Comparison of ENCODE assay signal across 1 cellular context in the genomic region with DNA sequence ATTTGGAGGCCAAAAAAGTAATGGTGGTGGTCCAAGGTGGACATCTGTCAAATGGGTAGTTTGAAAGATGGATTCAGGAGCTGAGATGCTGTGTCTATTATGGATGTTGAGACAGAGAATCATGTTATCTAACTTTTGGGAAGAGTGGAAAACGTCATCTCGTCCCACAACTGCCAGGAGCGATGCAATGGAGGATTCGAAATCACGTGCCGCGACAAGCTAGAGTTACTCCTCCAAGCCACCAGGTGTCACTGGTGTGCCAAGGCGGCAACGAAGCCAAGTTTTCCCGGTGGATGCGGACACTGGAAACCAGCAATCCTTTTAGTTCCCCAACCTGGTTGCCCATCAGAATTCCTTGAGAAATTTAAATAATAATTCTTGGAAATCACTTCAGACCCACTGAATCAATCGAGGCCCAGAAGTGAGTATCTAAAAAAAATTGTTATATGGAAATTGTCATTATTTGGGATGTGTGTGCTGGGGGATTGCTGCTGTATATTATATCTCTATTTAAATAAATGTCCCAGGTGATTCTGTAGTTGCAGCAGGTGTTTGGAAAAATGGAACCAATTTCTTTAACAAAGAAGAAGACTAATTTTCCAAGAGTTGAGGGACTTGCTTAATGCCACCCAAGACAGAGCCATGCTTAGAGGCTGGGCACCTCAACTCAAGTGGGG.
A peak's percentile ranks its signal among the peaks of the same experiment; 100 is the strongest.
TF ChIP-seq lines count a peak whose summit lies in the region.

No MANE protein-coding gene starts in this region.

TF ChIP-seq in HepG2, 621 proteins besides CTCF, POLR2A, EP300 and RAD21 (continued from another document and continues in another):
- TF ChIP-seq HDAC2 (CRISPR knock-in tag; IDR thresholded peaks at IDR 0.05) (0 out of 2 replicates have a peak, but pooled peaks have one; percentile 16), ZNF670 (CRISPR knock-in tag; IDR thresholded peaks at IDR 0.05; ENCODE audit: borderline replicate concordance) (no peak), YY1 (IDR thresholded peaks at IDR 0.05; ENCODE audit: insufficient read depth, insufficient replicate concordance, low read depth, low read length) (peak; percentile 78), XRCC5 (optimal IDR thresholded peaks at IDR 0.05; ENCODE audit: low read length) (peak; percentile 73), GABPB1 (CRISPR knock-in tag; IDR thresholded peaks at IDR 0.05) (peak; percentile 23; the same call in 1 of the 2 replicates), RXRB (CRISPR knock-in tag; IDR thresholded peaks at IDR 0.05; ENCODE audit: borderline replicate concordance) (peak; percentile 52; the same call in 1 of the 2 replicates), WIZ (CRISPR knock-in tag; IDR thresholded peaks at IDR 0.05) (no peak), ZMYM4 (CRISPR knock-in tag; IDR thresholded peaks at IDR 0.05) (peak; percentile 94), ZNF720 (CRISPR knock-in tag; IDR thresholded peaks at IDR 0.05) (no peak), KMT2A (CRISPR knock-in tag; IDR thresholded peaks at IDR 0.05) (0 out of 2 replicates have a peak, but pooled peaks have one; percentile 33), ZNF253 (CRISPR knock-in tag; IDR thresholded peaks at IDR 0.05; ENCODE audit: borderline replicate concordance) (no peak), NFYB (CRISPR knock-in tag; IDR thresholded peaks at IDR 0.05) (0 out of 2 replicates have a peak, but pooled peaks have one; percentile 30), CBX5 (CRISPR knock-in tag; IDR thresholded peaks at IDR 0.05; ENCODE audit: borderline replicate concordance) (peak; percentile 86; the same call in 1 of the 2 replicates), MED1 (CRISPR knock-in tag; IDR thresholded peaks at IDR 0.05) (peak; percentile 36; the same call in 1 of the 2 replicates), ZNF383 (CRISPR knock-in tag; IDR thresholded peaks at IDR 0.05; ENCODE audit: borderline replicate concordance) (no peak), HOXA3 (CRISPR knock-in tag; IDR thresholded peaks at IDR 0.05) (peak; percentile 51; the same call in 1 of the 2 replicates), THAP11 (CRISPR knock-in tag; IDR thresholded peaks at IDR 0.05) (peak; percentile 48; the same call in 1 of the 2 replicates), FOXO1 (CRISPR knock-in tag; IDR thresholded peaks at IDR 0.05) (peak; percentile 48; the same call in 1 of the 2 replicates), FOXA3 (CRISPR knock-in tag; IDR thresholded peaks at IDR 0.05) (peak; percentile 9; the same call in 1 of the 2 replicates), ZFP41 (CRISPR knock-in tag; IDR thresholded peaks at IDR 0.05; ENCODE audit: borderline replicate concordance) (no peak), SOX6 (IDR thresholded peaks at IDR 0.05) (no peak), SOX6 (CRISPR knock-in tag; IDR thresholded peaks at IDR 0.05) (peak; percentile 52)
- TF ChIP-seq, protein P1, sequence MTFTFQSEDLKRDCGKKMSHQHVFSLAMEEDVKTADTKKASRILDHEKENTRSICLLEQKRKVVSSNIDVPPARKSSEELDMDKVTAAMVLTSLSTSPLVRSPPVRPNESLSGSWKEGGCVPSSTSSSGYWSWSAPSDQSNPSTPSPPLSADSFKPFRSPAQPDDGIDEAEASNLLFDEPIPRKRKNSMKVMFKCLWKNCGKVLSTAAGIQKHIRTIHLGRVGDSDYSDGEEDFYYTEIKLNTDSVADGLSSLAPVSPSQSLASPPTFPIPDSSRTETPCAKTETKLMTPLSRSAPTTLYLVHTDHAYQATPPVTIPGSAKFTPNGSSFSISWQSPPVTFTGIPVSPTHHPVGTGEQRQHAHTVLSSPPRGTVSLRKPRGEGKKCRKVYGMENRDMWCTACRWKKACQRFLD (CRISPR knock-in tag; IDR thresholded peaks at IDR 0.05; ENCODE audit: borderline replicate concordance): no peak
- TF ChIP-seq, protein P2, sequence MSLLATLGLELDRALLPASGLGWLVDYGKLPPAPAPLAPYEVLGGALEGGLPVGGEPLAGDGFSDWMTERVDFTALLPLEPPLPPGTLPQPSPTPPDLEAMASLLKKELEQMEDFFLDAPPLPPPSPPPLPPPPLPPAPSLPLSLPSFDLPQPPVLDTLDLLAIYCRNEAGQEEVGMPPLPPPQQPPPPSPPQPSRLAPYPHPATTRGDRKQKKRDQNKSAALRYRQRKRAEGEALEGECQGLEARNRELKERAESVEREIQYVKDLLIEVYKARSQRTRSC (CRISPR knock-in tag; IDR thresholded peaks at IDR 0.05; ENCODE audit: low read depth): no peak
- TF ChIP-seq, protein P3, sequence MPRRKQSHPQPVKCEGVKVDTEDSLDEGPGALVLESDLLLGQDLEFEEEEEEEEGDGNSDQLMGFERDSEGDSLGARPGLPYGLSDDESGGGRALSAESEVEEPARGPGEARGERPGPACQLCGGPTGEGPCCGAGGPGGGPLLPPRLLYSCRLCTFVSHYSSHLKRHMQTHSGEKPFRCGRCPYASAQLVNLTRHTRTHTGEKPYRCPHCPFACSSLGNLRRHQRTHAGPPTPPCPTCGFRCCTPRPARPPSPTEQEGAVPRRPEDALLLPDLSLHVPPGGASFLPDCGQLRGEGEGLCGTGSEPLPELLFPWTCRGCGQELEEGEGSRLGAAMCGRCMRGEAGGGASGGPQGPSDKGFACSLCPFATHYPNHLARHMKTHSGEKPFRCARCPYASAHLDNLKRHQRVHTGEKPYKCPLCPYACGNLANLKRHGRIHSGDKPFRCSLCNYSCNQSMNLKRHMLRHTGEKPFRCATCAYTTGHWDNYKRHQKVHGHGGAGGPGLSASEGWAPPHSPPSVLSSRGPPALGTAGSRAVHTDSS (CRISPR knock-in tag; conservative IDR thresholded peaks at IDR 0.05): peak; percentile 92; the same call in 1 of the 2 replicates
- TF ChIP-seq, protein P4, sequence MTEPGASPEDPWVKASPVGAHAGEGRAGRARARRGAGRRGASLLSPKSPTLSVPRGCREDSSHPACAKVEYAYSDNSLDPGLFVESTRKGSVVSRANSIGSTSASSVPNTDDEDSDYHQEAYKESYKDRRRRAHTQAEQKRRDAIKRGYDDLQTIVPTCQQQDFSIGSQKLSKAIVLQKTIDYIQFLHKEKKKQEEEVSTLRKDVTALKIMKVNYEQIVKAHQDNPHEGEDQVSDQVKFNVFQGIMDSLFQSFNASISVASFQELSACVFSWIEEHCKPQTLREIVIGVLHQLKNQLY (CRISPR knock-in tag; IDR thresholded peaks at IDR 0.05): peak; percentile 27; the same call in 1 of the 2 replicates
- TF ChIP-seq, protein P5, sequence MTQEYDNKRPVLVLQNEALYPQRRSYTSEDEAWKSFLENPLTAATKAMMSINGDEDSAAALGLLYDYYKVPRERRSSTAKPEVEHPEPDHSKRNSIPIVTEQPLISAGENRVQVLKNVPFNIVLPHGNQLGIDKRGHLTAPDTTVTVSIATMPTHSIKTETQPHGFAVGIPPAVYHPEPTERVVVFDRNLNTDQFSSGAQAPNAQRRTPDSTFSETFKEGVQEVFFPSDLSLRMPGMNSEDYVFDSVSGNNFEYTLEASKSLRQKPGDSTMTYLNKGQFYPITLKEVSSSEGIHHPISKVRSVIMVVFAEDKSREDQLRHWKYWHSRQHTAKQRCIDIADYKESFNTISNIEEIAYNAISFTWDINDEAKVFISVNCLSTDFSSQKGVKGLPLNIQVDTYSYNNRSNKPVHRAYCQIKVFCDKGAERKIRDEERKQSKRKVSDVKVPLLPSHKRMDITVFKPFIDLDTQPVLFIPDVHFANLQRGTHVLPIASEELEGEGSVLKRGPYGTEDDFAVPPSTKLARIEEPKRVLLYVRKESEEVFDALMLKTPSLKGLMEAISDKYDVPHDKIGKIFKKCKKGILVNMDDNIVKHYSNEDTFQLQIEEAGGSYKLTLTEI (CRISPR knock-in tag; conservative IDR thresholded peaks at IDR 0.05): no peak
- TF ChIP-seq, protein P6, sequence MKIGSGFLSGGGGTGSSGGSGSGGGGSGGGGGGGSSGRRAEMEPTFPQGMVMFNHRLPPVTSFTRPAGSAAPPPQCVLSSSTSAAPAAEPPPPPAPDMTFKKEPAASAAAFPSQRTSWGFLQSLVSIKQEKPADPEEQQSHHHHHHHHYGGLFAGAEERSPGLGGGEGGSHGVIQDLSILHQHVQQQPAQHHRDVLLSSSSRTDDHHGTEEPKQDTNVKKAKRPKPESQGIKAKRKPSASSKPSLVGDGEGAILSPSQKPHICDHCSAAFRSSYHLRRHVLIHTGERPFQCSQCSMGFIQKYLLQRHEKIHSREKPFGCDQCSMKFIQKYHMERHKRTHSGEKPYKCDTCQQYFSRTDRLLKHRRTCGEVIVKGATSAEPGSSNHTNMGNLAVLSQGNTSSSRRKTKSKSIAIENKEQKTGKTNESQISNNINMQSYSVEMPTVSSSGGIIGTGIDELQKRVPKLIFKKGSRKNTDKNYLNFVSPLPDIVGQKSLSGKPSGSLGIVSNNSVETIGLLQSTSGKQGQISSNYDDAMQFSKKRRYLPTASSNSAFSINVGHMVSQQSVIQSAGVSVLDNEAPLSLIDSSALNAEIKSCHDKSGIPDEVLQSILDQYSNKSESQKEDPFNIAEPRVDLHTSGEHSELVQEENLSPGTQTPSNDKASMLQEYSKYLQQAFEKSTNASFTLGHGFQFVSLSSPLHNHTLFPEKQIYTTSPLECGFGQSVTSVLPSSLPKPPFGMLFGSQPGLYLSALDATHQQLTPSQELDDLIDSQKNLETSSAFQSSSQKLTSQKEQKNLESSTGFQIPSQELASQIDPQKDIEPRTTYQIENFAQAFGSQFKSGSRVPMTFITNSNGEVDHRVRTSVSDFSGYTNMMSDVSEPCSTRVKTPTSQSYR (CRISPR knock-in tag; IDR thresholded peaks at IDR 0.05; ENCODE audit: borderline replicate concordance): peak; percentile 11; the same call in 1 of the 2 replicates
- TF ChIP-seq, protein P7, sequence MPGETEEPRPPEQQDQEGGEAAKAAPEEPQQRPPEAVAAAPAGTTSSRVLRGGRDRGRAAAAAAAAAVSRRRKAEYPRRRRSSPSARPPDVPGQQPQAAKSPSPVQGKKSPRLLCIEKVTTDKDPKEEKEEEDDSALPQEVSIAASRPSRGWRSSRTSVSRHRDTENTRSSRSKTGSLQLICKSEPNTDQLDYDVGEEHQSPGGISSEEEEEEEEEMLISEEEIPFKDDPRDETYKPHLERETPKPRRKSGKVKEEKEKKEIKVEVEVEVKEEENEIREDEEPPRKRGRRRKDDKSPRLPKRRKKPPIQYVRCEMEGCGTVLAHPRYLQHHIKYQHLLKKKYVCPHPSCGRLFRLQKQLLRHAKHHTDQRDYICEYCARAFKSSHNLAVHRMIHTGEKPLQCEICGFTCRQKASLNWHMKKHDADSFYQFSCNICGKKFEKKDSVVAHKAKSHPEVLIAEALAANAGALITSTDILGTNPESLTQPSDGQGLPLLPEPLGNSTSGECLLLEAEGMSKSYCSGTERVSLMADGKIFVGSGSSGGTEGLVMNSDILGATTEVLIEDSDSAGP (CRISPR knock-in tag; IDR thresholded peaks at IDR 0.05; ENCODE audit: borderline replicate concordance): peak; percentile 24; the same call in 1 of the 2 replicates
- TF ChIP-seq, protein P8, sequence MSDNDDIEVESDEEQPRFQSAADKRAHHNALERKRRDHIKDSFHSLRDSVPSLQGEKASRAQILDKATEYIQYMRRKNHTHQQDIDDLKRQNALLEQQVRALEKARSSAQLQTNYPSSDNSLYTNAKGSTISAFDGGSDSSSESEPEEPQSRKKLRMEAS (IDR thresholded peaks at IDR 0.05): peak; percentile 71
- TF ChIP-seq, protein P9, sequence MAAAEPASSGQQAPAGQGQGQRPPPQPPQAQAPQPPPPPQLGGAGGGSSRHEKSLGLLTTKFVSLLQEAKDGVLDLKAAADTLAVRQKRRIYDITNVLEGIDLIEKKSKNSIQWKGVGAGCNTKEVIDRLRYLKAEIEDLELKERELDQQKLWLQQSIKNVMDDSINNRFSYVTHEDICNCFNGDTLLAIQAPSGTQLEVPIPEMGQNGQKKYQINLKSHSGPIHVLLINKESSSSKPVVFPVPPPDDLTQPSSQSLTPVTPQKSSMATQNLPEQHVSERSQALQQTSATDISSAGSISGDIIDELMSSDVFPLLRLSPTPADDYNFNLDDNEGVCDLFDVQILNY (CRISPR knock-in tag; conservative IDR thresholded peaks at IDR 0.05): peak; percentile 64; the same call in 1 of the 2 replicates
- TF ChIP-seq, protein P10, sequence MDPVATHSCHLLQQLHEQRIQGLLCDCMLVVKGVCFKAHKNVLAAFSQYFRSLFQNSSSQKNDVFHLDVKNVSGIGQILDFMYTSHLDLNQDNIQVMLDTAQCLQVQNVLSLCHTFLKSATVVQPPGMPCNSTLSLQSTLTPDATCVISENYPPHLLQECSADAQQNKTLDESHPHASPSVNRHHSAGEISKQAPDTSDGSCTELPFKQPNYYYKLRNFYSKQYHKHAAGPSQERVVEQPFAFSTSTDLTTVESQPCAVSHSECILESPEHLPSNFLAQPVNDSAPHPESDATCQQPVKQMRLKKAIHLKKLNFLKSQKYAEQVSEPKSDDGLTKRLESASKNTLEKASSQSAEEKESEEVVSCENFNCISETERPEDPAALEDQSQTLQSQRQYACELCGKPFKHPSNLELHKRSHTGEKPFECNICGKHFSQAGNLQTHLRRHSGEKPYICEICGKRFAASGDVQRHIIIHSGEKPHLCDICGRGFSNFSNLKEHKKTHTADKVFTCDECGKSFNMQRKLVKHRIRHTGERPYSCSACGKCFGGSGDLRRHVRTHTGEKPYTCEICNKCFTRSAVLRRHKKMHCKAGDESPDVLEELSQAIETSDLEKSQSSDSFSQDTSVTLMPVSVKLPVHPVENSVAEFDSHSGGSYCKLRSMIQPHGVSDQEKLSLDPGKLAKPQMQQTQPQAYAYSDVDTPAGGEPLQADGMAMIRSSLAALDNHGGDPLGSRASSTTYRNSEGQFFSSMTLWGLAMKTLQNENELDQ (CRISPR knock-in tag; IDR thresholded peaks at IDR 0.05; ENCODE audit: borderline replicate concordance): peak; percentile 84; the same call in 1 of the 2 replicates
- TF ChIP-seq, protein P11, sequence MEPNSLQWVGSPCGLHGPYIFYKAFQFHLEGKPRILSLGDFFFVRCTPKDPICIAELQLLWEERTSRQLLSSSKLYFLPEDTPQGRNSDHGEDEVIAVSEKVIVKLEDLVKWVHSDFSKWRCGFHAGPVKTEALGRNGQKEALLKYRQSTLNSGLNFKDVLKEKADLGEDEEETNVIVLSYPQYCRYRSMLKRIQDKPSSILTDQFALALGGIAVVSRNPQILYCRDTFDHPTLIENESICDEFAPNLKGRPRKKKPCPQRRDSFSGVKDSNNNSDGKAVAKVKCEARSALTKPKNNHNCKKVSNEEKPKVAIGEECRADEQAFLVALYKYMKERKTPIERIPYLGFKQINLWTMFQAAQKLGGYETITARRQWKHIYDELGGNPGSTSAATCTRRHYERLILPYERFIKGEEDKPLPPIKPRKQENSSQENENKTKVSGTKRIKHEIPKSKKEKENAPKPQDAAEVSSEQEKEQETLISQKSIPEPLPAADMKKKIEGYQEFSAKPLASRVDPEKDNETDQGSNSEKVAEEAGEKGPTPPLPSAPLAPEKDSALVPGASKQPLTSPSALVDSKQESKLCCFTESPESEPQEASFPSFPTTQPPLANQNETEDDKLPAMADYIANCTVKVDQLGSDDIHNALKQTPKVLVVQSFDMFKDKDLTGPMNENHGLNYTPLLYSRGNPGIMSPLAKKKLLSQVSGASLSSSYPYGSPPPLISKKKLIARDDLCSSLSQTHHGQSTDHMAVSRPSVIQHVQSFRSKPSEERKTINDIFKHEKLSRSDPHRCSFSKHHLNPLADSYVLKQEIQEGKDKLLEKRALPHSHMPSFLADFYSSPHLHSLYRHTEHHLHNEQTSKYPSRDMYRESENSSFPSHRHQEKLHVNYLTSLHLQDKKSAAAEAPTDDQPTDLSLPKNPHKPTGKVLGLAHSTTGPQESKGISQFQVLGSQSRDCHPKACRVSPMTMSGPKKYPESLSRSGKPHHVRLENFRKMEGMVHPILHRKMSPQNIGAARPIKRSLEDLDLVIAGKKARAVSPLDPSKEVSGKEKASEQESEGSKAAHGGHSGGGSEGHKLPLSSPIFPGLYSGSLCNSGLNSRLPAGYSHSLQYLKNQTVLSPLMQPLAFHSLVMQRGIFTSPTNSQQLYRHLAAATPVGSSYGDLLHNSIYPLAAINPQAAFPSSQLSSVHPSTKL (CRISPR knock-in tag; IDR thresholded peaks at IDR 0.05): peak; percentile 77
